ENCODE assay signal across 8 cellular contexts in the genomic region with DNA sequence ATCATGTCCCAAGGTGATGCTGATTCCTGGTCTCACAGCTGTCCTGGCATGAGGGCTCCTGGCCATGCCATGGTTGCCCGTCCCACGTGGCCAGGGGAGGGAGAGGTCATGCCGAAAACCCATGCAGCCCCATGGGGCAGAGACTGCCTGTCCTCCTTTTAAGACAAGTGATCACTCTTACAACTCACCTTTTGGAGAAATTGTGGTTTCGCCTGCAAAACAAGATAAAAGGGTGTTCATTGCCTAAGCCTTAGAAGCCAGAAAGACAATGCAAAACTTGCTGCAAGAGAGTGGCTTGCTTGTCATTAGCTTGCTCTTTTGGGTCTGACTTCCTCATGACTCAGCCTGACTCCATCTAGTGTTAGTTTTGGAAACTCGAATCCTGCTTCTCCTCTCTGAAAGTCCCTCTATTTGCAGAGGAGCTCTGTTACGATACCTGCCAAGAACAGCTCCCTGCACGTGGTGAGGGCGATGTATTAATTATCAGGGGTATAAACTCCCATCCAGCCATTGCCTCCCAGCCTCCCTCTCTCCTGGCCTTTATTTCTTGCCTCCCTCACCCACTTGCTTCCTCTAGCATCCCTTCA. TPM values are rescaled to one million over a fixed set of nuclear protein-coding genes. Genes with fewer than 3 reads are reported as not detected.
DNase-seq lines count a peak whose midpoint lies in the region; ATAC-seq and TF ChIP-seq lines count a peak whose summit lies in the region.

No MANE protein-coding gene starts in this region.

- H3K9me3 Mint-ChIP-seq in CD8-positive, alpha-beta memory T cell = peaks cover 0 to 6% (median 0%) of the 10 kb centered on the region in 5 donors
- no peaks in the 10 kb centered on the region for H3K9me3 Mint-ChIP-seq in chondrocyte (ENCODE audit: low read depth)

- no peak for ATAC-seq in GM21723 (IDR thresholded peaks at IDR 0.05; ENCODE audit: unreplicated experiment)

- H3K36me3 ChIP-seq in CD8-positive, alpha-beta memory T cell (ENCODE audit: insufficient read depth, low read length) = no peaks in the 10 kb centered on the region

- peaks cover 0 to 4% of the 10 kb centered on the region in 2 donors for H3K27me3 Mint-ChIP-seq in CD8-positive, alpha-beta memory T cell
- peaks cover 31% of the 10 kb centered on the region for H3K27me3 Mint-ChIP-seq in chondrocyte (ENCODE audit: low read depth)

- no peak overlapping the region for H3K4me3 Mint-ChIP-seq in CD8-positive, alpha-beta memory T cell
- H3K4me3 Mint-ChIP-seq in chondrocyte (ENCODE audit: unreplicated experiment) = no peak overlapping the region

- DNase-seq in CD8-positive, alpha-beta memory T cell = no peak
- DNase-seq in NAMALWA (ENCODE audit: low spot score) = peak; percentile 36
- no peak for DNase-seq in chondrocyte (ENCODE audit: low spot score)
- DNase-seq in medulla oblongata (ENCODE audit: extremely low spot score) = peak; percentile 47
- no peak for DNase-seq in NCI-H1694 treated with DMSO at 0.1 percent for 48 hours (lab: John Stamatoyannopoulos, UW)
- DNase-seq in mucosa of gallbladder (ENCODE audit: low spot score) = no peak
- no peak for DNase-seq in activated gamma-delta T cell (lab: John Stamatoyannopoulos, UW)

- H3K4me1 Mint-ChIP-seq in CD8-positive, alpha-beta memory T cell = peaks cover 12 to 20% (median 18%) of the 10 kb centered on the region in 3 donors
- no peaks in the 10 kb centered on the region for H3K4me1 Mint-ChIP-seq in chondrocyte (ENCODE audit: low read depth)

- H3K4me3 ChIP-seq in CD8-positive, alpha-beta memory T cell (ENCODE audit: low read length) = no peak overlapping the region

- H3K27ac Mint-ChIP-seq in CD8-positive, alpha-beta memory T cell = peak overlapping the region in 1 of 8 donors; percentile 6
- H3K27ac Mint-ChIP-seq in chondrocyte (ENCODE audit: unreplicated experiment) = no peak overlapping the region

- CTCF ChIA-PET in CD8-positive, alpha-beta memory T cell (lab: Charles Lee) = interaction anchor here (0.7 kb wide), 1 partner anchor 10 kb away, joined by 3 read pairs; no protein-coding TSS in a partner anchor

- TF ChIP-seq CTCF in chondrocyte (IDR thresholded peaks at IDR 0.05) = peak; percentile 74

- H3K4me1 ChIP-seq in CD8-positive, alpha-beta memory T cell (ENCODE audit: insufficient read depth, low read length) = peaks cover 5% of the 10 kb centered on the region

- H3K36me3 Mint-ChIP-seq in CD8-positive, alpha-beta memory T cell = peaks cover 0 to 2% (median 1%) of the 10 kb centered on the region in 3 donors
- no peaks in the 10 kb centered on the region for H3K36me3 Mint-ChIP-seq in chondrocyte (ENCODE audit: low read depth)

- H3K9me3 ChIP-seq in CD8-positive, alpha-beta memory T cell (ENCODE audit: low read length) = no peaks in the 10 kb centered on the region

- no peaks in the 10 kb centered on the region for H3K27me3 ChIP-seq in CD8-positive, alpha-beta memory T cell (ENCODE audit: insufficient read depth, low read length, poor library complexity, severe bottlenecking)

- POLR2A ChIA-PET in CD8-positive, alpha-beta memory T cell (lab: Charles Lee) = no interaction called here

- peak overlapping the region; percentile 34 for H3K27ac ChIP-seq in CD8-positive, alpha-beta memory T cell (ENCODE audit: low read depth, low read length)

RNA-seq across cellular contexts. Expression of gene TMEM273, which starts 26.7 kb away (rescaled TPM):
- total RNA-seq in CD8-positive, alpha-beta memory T cell = 10 to 100 TPM; 58.0 to 60.2 TPM
- 51.7 TPM for polyA plus RNA-seq in CD8-positive, alpha-beta memory T cell
- total RNA-seq in chondrocyte (not detected in 3 replicates), mucosa of gallbladder (35.8 TPM)

RNA-seq across cellular contexts. Expression of gene FAM170B, which starts 27.7 kb away (rescaled TPM):
- not detected for total RNA-seq in CD8-positive, alpha-beta memory T cell
- not detected for polyA plus RNA-seq in CD8-positive, alpha-beta memory T cell
- not detected in 3 replicates for total RNA-seq in chondrocyte
- not detected for total RNA-seq in mucosa of gallbladder

RNA-seq across cellular contexts. Expression of gene VSTM4, which starts 46.2 kb away (rescaled TPM):
- under 1 TPM; 0.07 to 0.09 TPM for total RNA-seq in CD8-positive, alpha-beta memory T cell
- not detected for polyA plus RNA-seq in CD8-positive, alpha-beta memory T cell
- 4.6 to 7.2 TPM (median 6.4 TPM) in 3 replicates for total RNA-seq in chondrocyte
- total RNA-seq in mucosa of gallbladder = 13.1 TPM

Comparison
In these comparisons a context has a peak if more than half of its experiments do, and no peak if none do; other contexts are left out.
1. DNase-seq: peak in NAMALWA (single experiment) and medulla oblongata (single experiment); none in CD8-positive, alpha-beta memory T cell (0 of 5), chondrocyte (single experiment), NCI-H1694 treated with DMSO at 0.1 percent for 48 hours (single experiment), mucosa of gallbladder (single experiment) and activated gamma-delta T cell (single experiment).
2. RNA of gene TMEM273, which starts 26.7 kb away (total RNA-seq): 58.0 to 60.2 TPM in CD8-positive, alpha-beta memory T cell and 35.8 TPM in mucosa of gallbladder (single experiment); not detected in chondrocyte; every median in the first group is over 10 times any median in the second.